In the genomic region with DNA sequence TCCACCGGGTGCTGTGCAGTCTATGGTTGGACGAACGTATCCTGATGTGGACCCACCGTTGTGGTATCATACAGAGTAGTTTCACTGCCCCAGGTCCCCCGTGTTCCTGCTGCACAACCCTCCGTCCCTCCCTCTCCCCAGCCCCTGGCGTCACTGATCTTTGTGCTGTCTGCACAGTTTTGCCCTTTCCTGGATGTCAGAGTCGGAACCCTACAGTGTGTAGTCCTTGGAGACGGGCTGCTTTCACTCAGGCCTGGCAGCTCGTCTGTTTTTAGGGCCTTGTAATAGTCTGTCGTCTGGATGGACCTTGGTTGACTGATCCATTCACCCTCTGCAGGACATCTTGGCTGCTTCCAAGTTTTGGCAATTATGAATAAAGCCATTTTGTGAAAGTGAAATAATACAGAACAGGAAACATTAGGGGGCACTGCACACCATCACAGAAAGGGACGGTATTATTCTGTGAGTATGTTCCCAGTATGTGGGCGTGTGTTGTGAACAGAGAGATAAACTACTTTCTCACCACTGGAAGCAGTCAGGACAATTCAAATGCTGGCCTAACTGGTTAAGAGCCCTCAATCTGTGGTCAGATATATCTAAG, we compare ENCODE assay signal across 8 cellular contexts.
DNase-seq lines count a peak whose midpoint lies in the region; ATAC-seq and TF ChIP-seq lines count a peak whose summit lies in the region.
"Not testable (repeated sequence)": the region's sequence is repeated elsewhere in the genome, so short reads cannot be mapped to it uniquely, and the experiment has no call there.

No MANE protein-coding gene starts in this region.

- intact Hi-C loops in activated B cell treated with CpG ODN at 0.5 μM for 24 hours (cut with micrococcal nuclease), result loop anchor here (1.0 kb wide), 2 partner anchors 176 to 224 kb away; no protein-coding TSS in a partner anchor
- intact Hi-C loops in mammary epithelial cell (cut with micrococcal nuclease), result loop anchor here (1.0 to 5.0 kb wide), 3 partner anchors 29 to 224 kb away; no protein-coding TSS in a partner anchor

- H3K9me3 ChIP-seq in CD4-positive, CD25-positive, alpha-beta regulatory T cell (ENCODE audit: control insufficient read depth in 2 of 2, low read length in 2 of 2); mammary epithelial cell (replicated peaks; ENCODE audit: insufficient read depth, low read length); muscle layer of colon (ENCODE audit: low read length): not testable (repeated sequence)

- peak overlapping the region; percentile 53 for H3K27ac ChIP-seq in CD4-positive, CD25-positive, alpha-beta regulatory T cell (ENCODE audit: insufficient read depth, low read length, poor library complexity, severe bottlenecking)
- H3K27ac ChIP-seq in mammary epithelial cell (ENCODE audit: insufficient read depth, low read depth, low read length) (peak overlapping the region; percentile 25), muscle layer of colon (ENCODE audit: low read depth, low read length) (peak overlapping the region; percentile 27)

- peak in 2 of 3 donors; percentile 60 to 74 for DNase-seq in CD4-positive, CD25-positive, alpha-beta regulatory T cell
- peak; percentile 58 for DNase-seq in H4 (ENCODE audit: low spot score)
- peak; percentile 67 for DNase-seq in NCI-H226
- not testable (repeated sequence) for DNase-seq in activated B cell treated with CpG ODN at 0.5 μM for 24 hours; glutamatergic neuron; stimulated activated naive B cell treated with anti-CD40 and anti-IgM and Interleukin-4, amounts not matched to agents 10 μg/mL and 1 μg/mL and 100 μg/mL, for 72 hours
- peak; percentile 74 for DNase-seq in mammary epithelial cell

- not testable (repeated sequence) for H3K27me3 ChIP-seq in CD4-positive, CD25-positive, alpha-beta regulatory T cell (ENCODE audit: control insufficient read depth, insufficient read depth, low read length); mammary epithelial cell (ENCODE audit: insufficient read depth, low read length); muscle layer of colon (ENCODE audit: control insufficient read depth in 1 of 2, insufficient read depth in 2 of 2, low read length in 2 of 2)

- not testable (repeated sequence) for H3K9me3 Mint-ChIP-seq in CD4-positive, CD25-positive, alpha-beta regulatory T cell; activated B cell treated with CpG ODN at 0.5 μM for 24 hours; stimulated activated naive B cell treated with anti-CD40 and anti-IgM and Interleukin-4, amounts not matched to agents 10 μg/mL and 1 μg/mL and 100 μg/mL, for 72 hours
- H3K9me3 Mint-ChIP-seq in glutamatergic neuron (ENCODE audit: unreplicated experiment), result peaks cover 23% of the 10 kb centered on the region

- not testable (repeated sequence) for H3K36me3 Mint-ChIP-seq in CD4-positive, CD25-positive, alpha-beta regulatory T cell; activated B cell treated with CpG ODN at 0.5 μM for 24 hours (ENCODE audit: low read depth); glutamatergic neuron (ENCODE audit: unreplicated experiment)
- peaks cover 3 to 11% of the 10 kb centered on the region in 2 donors for H3K36me3 Mint-ChIP-seq in stimulated activated naive B cell treated with anti-CD40 and anti-IgM and Interleukin-4, amounts not matched to agents 10 μg/mL and 1 μg/mL and 100 μg/mL, for 72 hours

- POLR2A ChIA-PET in activated B cell treated with CpG ODN at 0.5 μM for 24 hours (lab: Charles Lee), result not testable (repeated sequence)

- H4K20me1 ChIP-seq in mammary epithelial cell (ENCODE audit: insufficient read depth, low read length), result not testable (repeated sequence)

- not testable (repeated sequence) for H2AFZ ChIP-seq in mammary epithelial cell (ENCODE audit: low read depth, low read length)

- H3K36me3 ChIP-seq in CD4-positive, CD25-positive, alpha-beta regulatory T cell (ENCODE audit: control insufficient read depth, insufficient read depth, low read length); mammary epithelial cell (ENCODE audit: insufficient read depth, low read length); muscle layer of colon (ENCODE audit: insufficient read depth, low read length): not testable (repeated sequence)

- H3K9ac ChIP-seq in mammary epithelial cell (ENCODE audit: insufficient read depth, low read length); muscle layer of colon (ENCODE audit: low read length): not testable (repeated sequence)

- peak; percentile 60 to 69 for ATAC-seq in CD4-positive, CD25-positive, alpha-beta regulatory T cell (ENCODE audit: low read depth in 2 of 2)
- ATAC-seq in activated B cell treated with CpG ODN at 0.5 μM for 24 hours (ENCODE audit: low read depth), result peak; percentile 69
- ATAC-seq in stimulated activated naive B cell treated with anti-CD40 and anti-IgM and Interleukin-4, amounts not matched to agents 10 μg/mL and 1 μg/mL and 100 μg/mL, for 72 hours (replicated peaks), result peak; percentile 70 to 77

- H3K4me2 ChIP-seq in mammary epithelial cell (ENCODE audit: insufficient read depth, low read depth, low read length), result peak overlapping the region; percentile 6

- dilution Hi-C loops in mammary epithelial cell (cut with HindIII; ENCODE audit: low sequenced_read_pairs), result not testable (repeated sequence)

- not testable (repeated sequence) for BruUV-seq in mammary epithelial cell (replicated peaks; lab: Mats Ljungman, UMichigan)

- peak overlapping the region; percentile 32 for H3K4me3 ChIP-seq in CD4-positive, CD25-positive, alpha-beta regulatory T cell (ENCODE audit: low read depth, low read length)
- H3K4me3 ChIP-seq in mammary epithelial cell (replicated peaks in 1 of 3; ENCODE audit: insufficient read depth in 1 of 3, low read depth in 2 of 3, low read length in 3 of 3); muscle layer of colon (ENCODE audit: low read depth in 1 of 2, low read length in 2 of 2): not testable (repeated sequence)

- H3K4me3 Mint-ChIP-seq in CD4-positive, CD25-positive, alpha-beta regulatory T cell, result peak overlapping the region; percentile 15 to 63 (median 50)
- not testable (repeated sequence) for H3K4me3 Mint-ChIP-seq in activated B cell treated with CpG ODN at 0.5 μM for 24 hours; stimulated activated naive B cell treated with anti-CD40 and anti-IgM and Interleukin-4, amounts not matched to agents 10 μg/mL and 1 μg/mL and 100 μg/mL, for 72 hours
- H3K4me3 Mint-ChIP-seq in glutamatergic neuron (ENCODE audit: unreplicated experiment), result peak overlapping the region; percentile 28

- TF ChIP-seq CTCF in activated B cell treated with CpG ODN at 0.5 μM for 24 hours (IDR thresholded peaks at IDR 0.05); glutamatergic neuron (IDR thresholded peaks at IDR 0.05; ENCODE audit: partially characterized antibody, unreplicated experiment): not testable (repeated sequence)
- TF ChIP-seq CTCF in mammary epithelial cell (conservative IDR thresholded peaks at IDR 0.05 in 1 of 2, IDR thresholded peaks at IDR 0.05 in 1 of 2; ENCODE audit: extremely low read depth in 1 of 2, insufficient read depth in 1 of 2, low read depth in 1 of 2, low read length in 2 of 2), result peak; percentile 41 to 44

- H3K4me1 ChIP-seq in CD4-positive, CD25-positive, alpha-beta regulatory T cell (ENCODE audit: control insufficient read depth, insufficient read depth, low read length, poor library complexity, severe bottlenecking), result peaks cover 75% of the 10 kb centered on the region
- peaks cover 50% of the 10 kb centered on the region for H3K4me1 ChIP-seq in mammary epithelial cell (ENCODE audit: insufficient read depth, low read length)
- H3K4me1 ChIP-seq in muscle layer of colon (ENCODE audit: insufficient read depth, low read length), result peaks cover 41% of the 10 kb centered on the region

- peaks cover 19 to 86% (median 49%) of the 10 kb centered on the region in 4 donors for H3K4me1 Mint-ChIP-seq in CD4-positive, CD25-positive, alpha-beta regulatory T cell
- H3K4me1 Mint-ChIP-seq in activated B cell treated with CpG ODN at 0.5 μM for 24 hours (peaks cover 66% of the 10 kb centered on the region), glutamatergic neuron (ENCODE audit: low read depth, unreplicated experiment) (peaks cover 38% of the 10 kb centered on the region)
- peaks cover 48 to 73% of the 10 kb centered on the region in 2 donors for H3K4me1 Mint-ChIP-seq in stimulated activated naive B cell treated with anti-CD40 and anti-IgM and Interleukin-4, amounts not matched to agents 10 μg/mL and 1 μg/mL and 100 μg/mL, for 72 hours

- in situ Hi-C loops in mammary epithelial cell (cut with MboI; ENCODE audit: low sequenced_read_pairs in 2 of 2), result not testable (repeated sequence)

- H3K27me3 Mint-ChIP-seq in CD4-positive, CD25-positive, alpha-beta regulatory T cell; activated B cell treated with CpG ODN at 0.5 μM for 24 hours; stimulated activated naive B cell treated with anti-CD40 and anti-IgM and Interleukin-4, amounts not matched to agents 10 μg/mL and 1 μg/mL and 100 μg/mL, for 72 hours: not testable (repeated sequence)
- peaks cover 13% of the 10 kb centered on the region for H3K27me3 Mint-ChIP-seq in glutamatergic neuron (ENCODE audit: unreplicated experiment)

- 45% methylated on average over 8 of the region's 13 CpGs for WGBS in mammary epithelial cell (ENCODE audit: low coverage, missing lambda C conversion rate)

- peaks cover 97% of the 10 kb centered on the region for H3K79me2 ChIP-seq in mammary epithelial cell (ENCODE audit: insufficient read depth, low read length)

- CTCF ChIA-PET in activated B cell treated with CpG ODN at 0.5 μM for 24 hours (lab: Charles Lee), result interaction anchor here (1.6 kb wide), 1 partner anchor 175 kb away, joined by 6 read pairs; a partner anchor contains a TSS
- CTCF ChIA-PET in mammary epithelial cell (lab: Charles Lee; ENCODE audit: low non-redundant PET), result interaction anchor here (0.5 kb wide), 1 partner anchor 75 kb away, joined by 5 read pairs; no protein-coding TSS in a partner anchor

- H3K27ac Mint-ChIP-seq in CD4-positive, CD25-positive, alpha-beta regulatory T cell, result peak overlapping the region in 2 of 3 donors; percentile 87 to 92
- not testable (repeated sequence) for H3K27ac Mint-ChIP-seq in activated B cell treated with CpG ODN at 0.5 μM for 24 hours
- peak overlapping the region; percentile 73 for H3K27ac Mint-ChIP-seq in glutamatergic neuron (ENCODE audit: unreplicated experiment)
- H3K27ac Mint-ChIP-seq in stimulated activated naive B cell treated with anti-CD40 and anti-IgM and Interleukin-4, amounts not matched to agents 10 μg/mL and 1 μg/mL and 100 μg/mL, for 72 hours, result peak overlapping the region; percentile 67
